Comparison of ENCODE assay signal across 1 cellular context in genomic region chr16:89607453-89607852, GRCh38.
TF ChIP-seq lines count a peak whose summit lies in the region.

No MANE protein-coding gene starts in this region.

TF ChIP-seq in K562, 482 proteins besides CTCF, POLR2A, EP300 and RAD21 (continued from another document and continues in another):
- no peak for TF ChIP-seq THRB (CRISPR knock-in tag; conservative IDR thresholded peaks at IDR 0.05)
- no peak for TF ChIP-seq BACH1 (tag; IDR thresholded peaks at IDR 0.05)
- no peak for TF ChIP-seq ZNF717 (CRISPR knock-in tag; IDR thresholded peaks at IDR 0.05)
- no peak for TF ChIP-seq SMARCB1 (IDR thresholded peaks at IDR 0.05; ENCODE audit: insufficient read length, low read depth)
- no peak for TF ChIP-seq SRSF3 (IDR thresholded peaks at IDR 0.05; ENCODE audit: insufficient read depth, low read length)
- no peak for TF ChIP-seq CEBPB (tag; IDR thresholded peaks at IDR 0.05)
- TF ChIP-seq GMEB1 (CRISPR knock-in tag; IDR thresholded peaks at IDR 0.05) = no peak
- no peak for TF ChIP-seq FOXK2 (conservative IDR thresholded peaks at IDR 0.05 in 1 of 2, IDR thresholded peaks at IDR 0.05 in 1 of 2; ENCODE audit: low read depth in 2 of 2)
- no peak for TF ChIP-seq XRCC4 (IDR thresholded peaks at IDR 0.05; ENCODE audit: extremely low read depth, insufficient read depth, insufficient read length)
- peak; percentile 34; the same call in 1 of the 2 replicates for TF ChIP-seq L3MBTL2 (IDR thresholded peaks at IDR 0.05)
- peak in 1 of 3 experiments; percentile 44 for TF ChIP-seq YY1 (IDR thresholded peaks at IDR 0.05; ENCODE audit: borderline replicate concordance in 1 of 3, control insufficient read depth in 1 of 3, extremely low read depth in 1 of 3, insufficient read depth in 3 of 3, insufficient read length in 1 of 3, insufficient replicate concordance in 2 of 3, low read depth in 1 of 3, low read length in 2 of 3)
- TF ChIP-seq MEIS2 (IDR thresholded peaks at IDR 0.05; ENCODE audit: partially characterized antibody) = peak; percentile 14
- TF ChIP-seq SRSF1 (IDR thresholded peaks at IDR 0.05; ENCODE audit: low read depth, low read length) = no peak
- peak; percentile 58 for TF ChIP-seq CBFA2T2 (conservative IDR thresholded peaks at IDR 0.05)
- no peak for TF ChIP-seq AFF1 (IDR thresholded peaks at IDR 0.05; ENCODE audit: low read depth in 1 of 2, partially characterized antibody in 2 of 2)
- TF ChIP-seq BCLAF1 (IDR thresholded peaks at IDR 0.05; ENCODE audit: borderline replicate concordance in 1 of 2, control insufficient read depth in 1 of 2, low read depth in 2 of 2, low read length in 1 of 2) = no peak
- TF ChIP-seq RNF2 (IDR thresholded peaks at IDR 0.05) = no peak
- TF ChIP-seq ZBTB1 (CRISPR knock-in tag; IDR thresholded peaks at IDR 0.05; ENCODE audit: borderline replicate concordance, low read depth) = no peak
- no peak for TF ChIP-seq DPF2 (IDR thresholded peaks at IDR 0.05)
- no peak for TF ChIP-seq CREB3 (tag; conservative IDR thresholded peaks at IDR 0.05; ENCODE audit: low read depth)
- TF ChIP-seq JUND (IDR thresholded peaks at IDR 0.05; ENCODE audit: borderline replicate concordance, low read depth, low read length) = no peak
- TF ChIP-seq JUND (tag; IDR thresholded peaks at IDR 0.05; ENCODE audit: borderline replicate concordance, low read depth, low read length) = no peak
- TF ChIP-seq ZFP1 (CRISPR knock-in tag; IDR thresholded peaks at IDR 0.05) = no peak
- TF ChIP-seq ZBTB40 (IDR thresholded peaks at IDR 0.05) = no peak
- no peak for TF ChIP-seq ZBTB40 (CRISPR knock-in tag; IDR thresholded peaks at IDR 0.05)
- TF ChIP-seq ZNF740 (CRISPR knock-in tag; IDR thresholded peaks at IDR 0.05) = no peak
- no peak for TF ChIP-seq ZNF740 (tag; IDR thresholded peaks at IDR 0.05)
- TF ChIP-seq E2F3 (CRISPR knock-in tag; IDR thresholded peaks at IDR 0.05) = no peak
- TF ChIP-seq ZNF197 (CRISPR knock-in tag; IDR thresholded peaks at IDR 0.05; ENCODE audit: low read depth) = no peak
- TF ChIP-seq SLC30A9 (CRISPR knock-in tag; IDR thresholded peaks at IDR 0.05) = no peak
- no peak for TF ChIP-seq NFYB (IDR thresholded peaks at IDR 0.05; ENCODE audit: extremely low read depth, insufficient read length)
- TF ChIP-seq RBM17 (IDR thresholded peaks at IDR 0.05; ENCODE audit: borderline replicate concordance, low read depth, low read length) = no peak
- no peak for TF ChIP-seq TRIM24 (IDR thresholded peaks at IDR 0.05)
- TF ChIP-seq NFRKB (IDR thresholded peaks at IDR 0.05; ENCODE audit: low read depth) = no peak
- no peak for TF ChIP-seq LEF1 (IDR thresholded peaks at IDR 0.05)
- no peak; the same call in 1 of the 2 replicates for TF ChIP-seq SMARCA4 (IDR thresholded peaks at IDR 0.05)
- TF ChIP-seq ZKSCAN1 (IDR thresholded peaks at IDR 0.05; ENCODE audit: low read depth, low read length) = no peak
- no peak for TF ChIP-seq ZNF512 (tag; IDR thresholded peaks at IDR 0.05)
- TF ChIP-seq FOXA3 (CRISPR knock-in tag; conservative IDR thresholded peaks at IDR 0.05 in 1 of 2, IDR thresholded peaks at IDR 0.05 in 1 of 2) = peak in 1 of 2 experiments; percentile 47; a peak in 1 of 4 replicates
